1 cellular context compared by ENCODE assay signal in the genomic region with DNA sequence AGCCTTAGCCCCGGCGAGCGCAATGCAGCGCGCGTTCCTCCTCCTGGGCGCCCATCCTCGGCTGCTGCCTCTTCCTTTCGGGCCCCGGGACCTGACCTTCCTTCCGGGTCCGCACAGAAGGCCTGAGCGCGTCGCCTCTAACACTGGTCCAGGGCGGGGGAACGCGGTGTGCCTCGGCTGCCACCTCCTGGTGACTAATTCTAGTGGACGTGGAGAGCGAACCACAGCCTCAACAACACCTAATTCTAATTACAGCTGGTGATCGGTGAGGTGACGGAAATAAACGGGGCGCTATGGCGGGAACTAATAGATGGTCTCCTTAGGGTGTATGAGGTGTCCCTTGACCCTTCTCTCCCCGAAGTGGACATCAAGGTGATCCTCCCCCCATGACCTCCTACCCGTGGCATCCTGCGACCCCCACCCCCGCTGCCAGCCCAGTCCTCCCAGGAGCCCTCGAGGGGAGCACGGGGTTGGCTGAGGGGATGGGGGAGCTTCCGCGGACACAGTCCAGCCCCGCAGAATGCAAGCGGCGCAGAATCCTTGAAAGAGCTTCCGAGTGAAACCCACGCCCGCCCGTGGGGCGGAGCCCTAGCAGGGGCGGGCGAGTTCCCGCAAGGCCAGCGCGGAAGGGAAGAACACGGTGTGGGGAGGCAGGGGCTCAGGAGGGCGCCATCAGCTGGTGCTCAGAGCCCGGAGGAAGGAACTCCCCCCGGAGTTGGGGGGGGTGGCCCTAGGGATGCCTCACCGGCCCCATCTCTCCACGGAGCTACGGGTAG.
TF ChIP-seq lines count a peak whose summit lies in the region.

No MANE protein-coding gene starts in this region.

TF ChIP-seq in GM12878, 131 proteins besides CTCF, POLR2A, EP300 and RAD21 (continued from another document and continues in another):
- TF ChIP-seq MYB (IDR thresholded peaks at IDR 0.05; ENCODE audit: borderline replicate concordance, low read depth, low read length) (no peak), MTA2 (IDR thresholded peaks at IDR 0.05; ENCODE audit: low read depth) (peak; percentile 43; the same call in 1 of the 2 replicates), SMAD5 (IDR thresholded peaks at IDR 0.05; ENCODE audit: low read depth) (no peak), MTA3 (IDR thresholded peaks at IDR 0.05; ENCODE audit: borderline replicate concordance, low read length) (no peak), IKZF2 (IDR thresholded peaks at IDR 0.05) (no peak; a peak in 1 of 4 replicates), NFIC (IDR thresholded peaks at IDR 0.05; ENCODE audit: low read depth, low read length) (no peak), TCF7 (IDR thresholded peaks at IDR 0.05; ENCODE audit: borderline replicate concordance) (no peak), HDGF (IDR thresholded peaks at IDR 0.05) (no peak), TBL1XR1 (IDR thresholded peaks at IDR 0.05; ENCODE audit: low read depth, low read length) (no peak), ZBTB11 (CRISPR knock-in tag; IDR thresholded peaks at IDR 0.05) (no peak), MYC (IDR thresholded peaks at IDR 0.05; ENCODE audit: insufficient read depth, insufficient read length, insufficient replicate concordance, low read length, severe bottlenecking) (no peak), RCOR1 (conservative IDR thresholded peaks at IDR 0.05; ENCODE audit: low read depth, low read length) (no peak), EZH2 (IDR thresholded peaks at IDR 0.05; ENCODE audit: borderline replicate concordance, control insufficient read depth, low read depth, low read length) (no peak), CHD1 (IDR thresholded peaks at IDR 0.05; ENCODE audit: low read depth, low read length) (no peak), ASH2L (IDR thresholded peaks at IDR 0.05; ENCODE audit: borderline replicate concordance, low read depth) (no peak), RB1 (IDR thresholded peaks at IDR 0.05; ENCODE audit: borderline replicate concordance) (peak; percentile 79; the same call in 1 of the 2 replicates), USF2 (IDR thresholded peaks at IDR 0.05; ENCODE audit: borderline replicate concordance, low read depth, low read length) (no peak), RAD51 (IDR thresholded peaks at IDR 0.05) (no peak), SMC3 (IDR thresholded peaks at IDR 0.05; ENCODE audit: borderline replicate concordance, low read length) (peak; percentile 87), KDM1A (IDR thresholded peaks at IDR 0.05; ENCODE audit: borderline replicate concordance) (no peak), LARP7 (IDR thresholded peaks at IDR 0.05) (no peak), IRF5 (IDR thresholded peaks at IDR 0.05; ENCODE audit: borderline replicate concordance) (no peak), E2F8 (IDR thresholded peaks at IDR 0.05; ENCODE audit: low read depth, partially characterized antibody) (peak; percentile 38), JUNB (IDR thresholded peaks at IDR 0.05) (no peak), KLF5 (IDR thresholded peaks at IDR 0.05; ENCODE audit: partially characterized antibody) (no peak), NFYA (IDR thresholded peaks at IDR 0.05; ENCODE audit: borderline replicate concordance, low read depth, low read length) (no peak), SP1 (IDR thresholded peaks at IDR 0.05; ENCODE audit: low read depth, low read length) (no peak), CHD4 (IDR thresholded peaks at IDR 0.05) (no peak), ZNF687 (IDR thresholded peaks at IDR 0.05) (0 out of 2 replicates have a peak, but pooled peaks have one; percentile 20), ZNF384 (IDR thresholded peaks at IDR 0.05; ENCODE audit: borderline replicate concordance, low read depth, low read length) (no peak), YY1 (IDR thresholded peaks at IDR 0.05; ENCODE audit: low read depth, low read length) (peak; percentile 75), RBBP5 (conservative IDR thresholded peaks at IDR 0.05) (no peak), ZNF207 (IDR thresholded peaks at IDR 0.05; ENCODE audit: borderline replicate concordance) (0 out of 2 replicates have a peak, but pooled peaks have one; percentile 26), HDAC6 (IDR thresholded peaks at IDR 0.05; ENCODE audit: unreplicated experiment) (no peak), ESRRA (IDR thresholded peaks at IDR 0.05; ENCODE audit: low read length) (no peak)
- TF ChIP-seq, protein P1, sequence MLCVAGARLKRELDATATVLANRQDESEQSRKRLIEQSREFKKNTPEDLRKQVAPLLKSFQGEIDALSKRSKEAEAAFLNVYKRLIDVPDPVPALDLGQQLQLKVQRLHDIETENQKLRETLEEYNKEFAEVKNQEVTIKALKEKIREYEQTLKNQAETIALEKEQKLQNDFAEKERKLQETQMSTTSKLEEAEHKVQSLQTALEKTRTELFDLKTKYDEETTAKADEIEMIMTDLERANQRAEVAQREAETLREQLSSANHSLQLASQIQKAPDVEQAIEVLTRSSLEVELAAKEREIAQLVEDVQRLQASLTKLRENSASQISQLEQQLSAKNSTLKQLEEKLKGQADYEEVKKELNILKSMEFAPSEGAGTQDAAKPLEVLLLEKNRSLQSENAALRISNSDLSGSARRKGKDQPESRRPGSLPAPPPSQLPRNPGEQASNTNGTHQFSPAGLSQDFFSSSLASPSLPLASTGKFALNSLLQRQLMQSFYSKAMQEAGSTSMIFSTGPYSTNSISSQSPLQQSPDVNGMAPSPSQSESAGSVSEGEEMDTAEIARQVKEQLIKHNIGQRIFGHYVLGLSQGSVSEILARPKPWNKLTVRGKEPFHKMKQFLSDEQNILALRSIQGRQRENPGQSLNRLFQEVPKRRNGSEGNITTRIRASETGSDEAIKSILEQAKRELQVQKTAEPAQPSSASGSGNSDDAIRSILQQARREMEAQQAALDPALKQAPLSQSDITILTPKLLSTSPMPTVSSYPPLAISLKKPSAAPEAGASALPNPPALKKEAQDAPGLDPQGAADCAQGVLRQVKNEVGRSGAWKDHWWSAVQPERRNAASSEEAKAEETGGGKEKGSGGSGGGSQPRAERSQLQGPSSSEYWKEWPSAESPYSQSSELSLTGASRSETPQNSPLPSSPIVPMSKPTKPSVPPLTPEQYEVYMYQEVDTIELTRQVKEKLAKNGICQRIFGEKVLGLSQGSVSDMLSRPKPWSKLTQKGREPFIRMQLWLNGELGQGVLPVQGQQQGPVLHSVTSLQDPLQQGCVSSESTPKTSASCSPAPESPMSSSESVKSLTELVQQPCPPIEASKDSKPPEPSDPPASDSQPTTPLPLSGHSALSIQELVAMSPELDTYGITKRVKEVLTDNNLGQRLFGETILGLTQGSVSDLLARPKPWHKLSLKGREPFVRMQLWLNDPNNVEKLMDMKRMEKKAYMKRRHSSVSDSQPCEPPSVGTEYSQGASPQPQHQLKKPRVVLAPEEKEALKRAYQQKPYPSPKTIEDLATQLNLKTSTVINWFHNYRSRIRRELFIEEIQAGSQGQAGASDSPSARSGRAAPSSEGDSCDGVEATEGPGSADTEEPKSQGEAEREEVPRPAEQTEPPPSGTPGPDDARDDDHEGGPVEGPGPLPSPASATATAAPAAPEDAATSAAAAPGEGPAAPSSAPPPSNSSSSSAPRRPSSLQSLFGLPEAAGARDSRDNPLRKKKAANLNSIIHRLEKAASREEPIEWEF (IDR thresholded peaks at IDR 0.05; ENCODE audit: insufficient replicate concordance, low read depth, low read length): no peak
- TF ChIP-seq, protein P2, sequence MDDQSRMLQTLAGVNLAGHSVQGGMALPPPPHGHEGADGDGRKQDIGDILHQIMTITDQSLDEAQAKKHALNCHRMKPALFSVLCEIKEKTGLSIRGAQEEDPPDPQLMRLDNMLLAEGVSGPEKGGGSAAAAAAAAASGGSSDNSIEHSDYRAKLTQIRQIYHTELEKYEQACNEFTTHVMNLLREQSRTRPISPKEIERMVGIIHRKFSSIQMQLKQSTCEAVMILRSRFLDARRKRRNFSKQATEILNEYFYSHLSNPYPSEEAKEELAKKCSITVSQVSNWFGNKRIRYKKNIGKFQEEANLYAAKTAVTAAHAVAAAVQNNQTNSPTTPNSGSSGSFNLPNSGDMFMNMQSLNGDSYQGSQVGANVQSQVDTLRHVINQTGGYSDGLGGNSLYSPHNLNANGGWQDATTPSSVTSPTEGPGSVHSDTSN (IDR thresholded peaks at IDR 0.05; ENCODE audit: insufficient replicate concordance, low read depth, low read length): no peak
